In genomic region chr6:4728436-4728769, GRCh38 we compare ENCODE assay signal across 29 cellular contexts.
"Had no signal": no experiment of that assay in that cellular context is flagged by ENCODE, and none has a peak within 500 bp of the region (broad histone marks: within the 10 kb centered on the region; RNA-seq: fewer than 3 reads in every experiment).

No MANE protein-coding gene starts in this region.

- H3K4me3 Mint-ChIP-seq: central memory CD8-positive, alpha-beta T cell; dendritic cell treated with granulocyte-macrophage colony-stimulating factor and Interleukin-4, amounts not matched to agents 40 ng/mL and 50 ng/mL, for 4 days; endodermal cell; memory B cell; mesothelial cell of epicardium; naive thymus-derived CD4-positive, alpha-beta T cell had no signal

- H3K36me3 ChIP-seq: colonic mucosa, gastrocnemius medialis, sigmoid colon, spleen, tibial artery had no signal

- H3K9me3 ChIP-seq: colonic mucosa, gastrocnemius medialis, mucosa of descending colon, psoas muscle, sigmoid colon, spleen, testis, tibial artery had no signal

- H3K4me1 ChIP-seq: gastrocnemius medialis, psoas muscle had no signal

- H3K4me3 ChIP-seq: colonic mucosa, gastrocnemius medialis, lung, mucosa of descending colon, psoas muscle, sigmoid colon, spleen, testis, tibial artery had no signal

- H3K27ac ChIP-seq: colonic mucosa, epithelial cell of prostate, gastrocnemius medialis, psoas muscle, sigmoid colon, spleen, testis, tibial artery had no signal

- H3K27ac Mint-ChIP-seq: dendritic cell treated with granulocyte-macrophage colony-stimulating factor and Interleukin-4, amounts not matched to agents 40 ng/mL and 50 ng/mL, for 4 days; endodermal cell; memory B cell; mesothelial cell of epicardium had no signal

- H3K36me3 Mint-ChIP-seq: memory B cell; mesothelial cell of epicardium; naive thymus-derived CD4-positive, alpha-beta T cell; type B pancreatic cell had no signal

- H3K9me3 Mint-ChIP-seq: central memory CD8-positive, alpha-beta T cell; dendritic cell treated with granulocyte-macrophage colony-stimulating factor and Interleukin-4, amounts not matched to agents 40 ng/mL and 50 ng/mL, for 4 days; memory B cell; mesothelial cell of epicardium; naive thymus-derived CD4-positive, alpha-beta T cell; type B pancreatic cell had no signal

- H3K27me3 ChIP-seq: colonic mucosa, gastrocnemius medialis, sigmoid colon, spleen, testis, tibial artery had no signal

- FAIRE-seq: kidney, urothelium cell line had no signal

- DNase-seq: effector CD8-positive, alpha-beta T cell; endodermal cell; foreskin fibroblast; gastrocnemius medialis; head of caudate nucleus; kidney; naive thymus-derived CD4-positive, alpha-beta T cell; psoas muscle; right cardiac atrium; sigmoid colon; spleen; stimulated activated CD4-positive, alpha-beta T cell treated with anti-CD3 and anti-CD28 coated beads, Interleukin-15, amount 100 ng/mL, for 24 hours; stimulated activated CD4-positive, alpha-beta T cell treated with anti-CD3 and anti-CD28 coated beads, Interleukin-2, amount 100 ng/mL, for 48 hours; stimulated activated naive CD4-positive, alpha-beta T cell; substantia nigra; tibial artery had no signal

- ATAC-seq: esophagus mucosa; gastrocnemius medialis; left lobe of liver; naive thymus-derived CD4-positive, alpha-beta T cell; psoas muscle; right cardiac atrium had no signal
